ENCODE assay signal across 8 cellular contexts in genomic region chr12:71687172-71687571, GRCh38. TPM values are rescaled to one million over a fixed set of nuclear protein-coding genes. Genes with fewer than 3 reads are reported as not detected.
DNase-seq lines count a peak whose midpoint lies in the region; ATAC-seq, FAIRE-seq and TF ChIP-seq lines count a peak whose summit lies in the region.
"Not testable (repeated sequence)": the region's sequence is repeated elsewhere in the genome, so short reads cannot be mapped to it uniquely, and the experiment has no call there.

No MANE protein-coding gene starts in this region.

- not testable (repeated sequence) for TF ChIP-seq POLR2A in NB4 (IDR thresholded peaks at IDR 0.05; ENCODE audit: extremely low read depth, insufficient read length)

- not testable (repeated sequence) for ATAC-seq in aorta (ENCODE audit: low FRiP score)

- peak overlapping the region; percentile 97 for H3K4me3 ChIP-seq in NB4 (ENCODE audit: low read depth, low read length)
- H3K4me3 ChIP-seq in bronchial epithelial cell (ENCODE audit: low read depth, low read length), result peak overlapping the region; percentile 58
- peak overlapping the region; percentile 62 to 73 for H3K4me3 ChIP-seq in foreskin fibroblast (ENCODE audit: low read depth in 1 of 2, low read length in 2 of 2)
- peak overlapping the region; percentile 74 for H3K4me3 ChIP-seq in mononuclear cell (ENCODE audit: low read length)
- peak overlapping the region; percentile 76 for H3K4me3 ChIP-seq in skeletal muscle cell (ENCODE audit: low read depth, low read length)
- peak overlapping the region; percentile 34 to 73 for H3K4me3 ChIP-seq in aorta (ENCODE audit: low read length in 2 of 2)

- intact Hi-C loops in aorta (cut with DNase I), result loop anchor here in 1 of 2 donors (5.0 to 10.0 kb wide), 2 partner anchors 65 to 158 kb away; partner anchors contain the start of gene RAB21

- not testable (repeated sequence) for TF ChIP-seq CTCF in NB4 (IDR thresholded peaks at IDR 0.05; ENCODE audit: low read depth, low read length); bronchial epithelial cell (IDR thresholded peaks at IDR 0.05; ENCODE audit: insufficient read depth, low read length, severe bottlenecking); foreskin fibroblast (IDR thresholded peaks at IDR 0.05; ENCODE audit: low read depth, low read length)

- H3K9me3 ChIP-seq in ES-I3 (ENCODE audit: control insufficient read depth, insufficient read depth, low read length); mononuclear cell (ENCODE audit: low read depth, low read length); aorta (ENCODE audit: control insufficient read depth, low read length): not testable (repeated sequence)

- H3K27me3 Mint-ChIP-seq in activated CD4-positive, alpha-beta memory T cell treated with anti-CD3 and anti-CD28 coated beads, Interleukin-2, amount 10 ng/mL, durations not matched to agents 7 days and 5 days, result not testable (repeated sequence)

- peak overlapping the region; percentile 85 for H3K4me3 Mint-ChIP-seq in activated CD4-positive, alpha-beta memory T cell treated with anti-CD3 and anti-CD28 coated beads, Interleukin-2, amount 10 ng/mL, durations not matched to agents 7 days and 5 days

- CTCF ChIA-PET in activated CD4-positive, alpha-beta memory T cell treated with anti-CD3 and anti-CD28 coated beads, Interleukin-2, amount 10 ng/mL, durations not matched to agents 7 days and 5 days (lab: Charles Lee), result interaction anchor here (0.9 to 3.6 kb wide), 7 partner anchors 10 to 68 kb away, joined by 4 to 46 read pairs (median 15); partner anchors contain the start of genes RAB21, THAP2 and ZFC3H1

- H3K9ac ChIP-seq in ES-I3 (ENCODE audit: low read depth, low read length), result peak overlapping the region; percentile 82; the same call in 1 of the 2 replicates

- not testable (repeated sequence) for H3K9me3 Mint-ChIP-seq in activated CD4-positive, alpha-beta memory T cell treated with anti-CD3 and anti-CD28 coated beads, Interleukin-2, amount 10 ng/mL, durations not matched to agents 7 days and 5 days

- not testable (repeated sequence) for H3K4me1 ChIP-seq in ES-I3 (ENCODE audit: insufficient read depth, low read length); aorta (ENCODE audit: control insufficient read depth in 1 of 2, insufficient read depth in 2 of 2, low read length in 2 of 2)
- peaks cover 38% of the 10 kb centered on the region for H3K4me1 ChIP-seq in mononuclear cell (ENCODE audit: insufficient read depth, low read length)

- 62 to 70% methylated on average over 11 of the region's 11 CpGs for WGBS in aorta, 2 donors

- H3K36me3 Mint-ChIP-seq in activated CD4-positive, alpha-beta memory T cell treated with anti-CD3 and anti-CD28 coated beads, Interleukin-2, amount 10 ng/mL, durations not matched to agents 7 days and 5 days (ENCODE audit: low read depth), result not testable (repeated sequence)

- not testable (repeated sequence) for H3K36me3 ChIP-seq in ES-I3 (ENCODE audit: insufficient read depth, low read length); bronchial epithelial cell (ENCODE audit: control insufficient read depth, insufficient read depth, low read length); aorta (ENCODE audit: control insufficient read depth in 1 of 2, insufficient read depth in 2 of 2, low read length in 1 of 2)

- POLR2A ChIA-PET in activated CD4-positive, alpha-beta memory T cell treated with anti-CD3 and anti-CD28 coated beads, Interleukin-2, amount 10 ng/mL, durations not matched to agents 7 days and 5 days (lab: Charles Lee), result interaction anchor here (0.6 to 5.1 kb wide), 10 partner anchors 8 to 155 kb away, joined by 4 to 218 read pairs (median 13); partner anchors contain the start of genes RAB21, TBC1D15, THAP2 and ZFC3H1

- peaks cover 36% of the 10 kb centered on the region for H3K4me1 Mint-ChIP-seq in activated CD4-positive, alpha-beta memory T cell treated with anti-CD3 and anti-CD28 coated beads, Interleukin-2, amount 10 ng/mL, durations not matched to agents 7 days and 5 days

- H3K27ac ChIP-seq in aorta (ENCODE audit: low read depth in 1 of 2, low read length in 2 of 2), result not testable (repeated sequence)

- FAIRE-seq in bronchial epithelial cell (lab: Jason Lieb, UNC), result not testable (repeated sequence)

- not testable (repeated sequence) for H3K27me3 ChIP-seq in bronchial epithelial cell (ENCODE audit: control insufficient read depth, insufficient read depth, low read length); mononuclear cell (ENCODE audit: insufficient read depth, low read length); aorta (ENCODE audit: control insufficient read depth in 1 of 2, insufficient read depth in 2 of 2, low read length in 1 of 2)

- H3K27ac Mint-ChIP-seq in activated CD4-positive, alpha-beta memory T cell treated with anti-CD3 and anti-CD28 coated beads, Interleukin-2, amount 10 ng/mL, durations not matched to agents 7 days and 5 days, result not testable (repeated sequence)

- DNase-seq in NB4 (ENCODE audit: low read depth); activated CD4-positive, alpha-beta memory T cell treated with anti-CD3 and anti-CD28 coated beads, Interleukin-2, amount 10 ng/mL, durations not matched to agents 7 days and 5 days; bronchial epithelial cell (ENCODE audit: low read depth); foreskin fibroblast; skeletal muscle cell (ENCODE audit: low read depth); aorta: not testable (repeated sequence)

RNA-seq across cellular contexts. Expression of gene TMEM19, which starts 1.3 kb away (rescaled TPM):
- total RNA-seq in activated CD4-positive, alpha-beta memory T cell treated with anti-CD3 and anti-CD28 coated beads, Interleukin-2, amount 10 ng/mL, durations not matched to agents 7 days and 5 days, result 10 to 100 TPM; 15.5 to 16.1 TPM
- total RNA-seq in bronchial epithelial cell (37.6 and 40.3 TPM in 2 replicates), mononuclear cell (15.4 TPM), aorta (10 to 100 TPM; 17.6 to 22.8 TPM)
- polyA plus RNA-seq in aorta, result 10 to 100 TPM; 13.6 to 13.9 TPM

RNA-seq across cellular contexts. Expression of gene THAP2, which starts 23.1 kb away (rescaled TPM):
- total RNA-seq in activated CD4-positive, alpha-beta memory T cell treated with anti-CD3 and anti-CD28 coated beads, Interleukin-2, amount 10 ng/mL, durations not matched to agents 7 days and 5 days, result 1 to 10 TPM; 6.4 to 7.7 TPM
- total RNA-seq in bronchial epithelial cell (2.6 and 4.2 TPM in 2 replicates), mononuclear cell (13.0 TPM), aorta (1 to 10 TPM; 4.3 to 6.0 TPM)
- polyA plus RNA-seq in aorta, result 1 to 10 TPM in 1 of 2 donors, under 1 TPM in 1; 1.00 to 1.5 TPM

RNA-seq across cellular contexts. Expression of gene ZFC3H1, which starts 23.5 kb away (rescaled TPM):
- total RNA-seq in activated CD4-positive, alpha-beta memory T cell treated with anti-CD3 and anti-CD28 coated beads, Interleukin-2, amount 10 ng/mL, durations not matched to agents 7 days and 5 days, result 10 to 100 TPM; 64.7 to 76.8 TPM
- total RNA-seq in bronchial epithelial cell, result 22.1 and 23.0 TPM in 2 replicates
- 132 TPM for total RNA-seq in mononuclear cell
- total RNA-seq in aorta, result 10 to 100 TPM; 71.7 to 95.3 TPM
- 10 to 100 TPM in 1 of 2 donors, 1 to 10 TPM in 1; 8.0 to 27.0 TPM for polyA plus RNA-seq in aorta
